13 cellular contexts compared by ENCODE assay signal in the genomic region with DNA sequence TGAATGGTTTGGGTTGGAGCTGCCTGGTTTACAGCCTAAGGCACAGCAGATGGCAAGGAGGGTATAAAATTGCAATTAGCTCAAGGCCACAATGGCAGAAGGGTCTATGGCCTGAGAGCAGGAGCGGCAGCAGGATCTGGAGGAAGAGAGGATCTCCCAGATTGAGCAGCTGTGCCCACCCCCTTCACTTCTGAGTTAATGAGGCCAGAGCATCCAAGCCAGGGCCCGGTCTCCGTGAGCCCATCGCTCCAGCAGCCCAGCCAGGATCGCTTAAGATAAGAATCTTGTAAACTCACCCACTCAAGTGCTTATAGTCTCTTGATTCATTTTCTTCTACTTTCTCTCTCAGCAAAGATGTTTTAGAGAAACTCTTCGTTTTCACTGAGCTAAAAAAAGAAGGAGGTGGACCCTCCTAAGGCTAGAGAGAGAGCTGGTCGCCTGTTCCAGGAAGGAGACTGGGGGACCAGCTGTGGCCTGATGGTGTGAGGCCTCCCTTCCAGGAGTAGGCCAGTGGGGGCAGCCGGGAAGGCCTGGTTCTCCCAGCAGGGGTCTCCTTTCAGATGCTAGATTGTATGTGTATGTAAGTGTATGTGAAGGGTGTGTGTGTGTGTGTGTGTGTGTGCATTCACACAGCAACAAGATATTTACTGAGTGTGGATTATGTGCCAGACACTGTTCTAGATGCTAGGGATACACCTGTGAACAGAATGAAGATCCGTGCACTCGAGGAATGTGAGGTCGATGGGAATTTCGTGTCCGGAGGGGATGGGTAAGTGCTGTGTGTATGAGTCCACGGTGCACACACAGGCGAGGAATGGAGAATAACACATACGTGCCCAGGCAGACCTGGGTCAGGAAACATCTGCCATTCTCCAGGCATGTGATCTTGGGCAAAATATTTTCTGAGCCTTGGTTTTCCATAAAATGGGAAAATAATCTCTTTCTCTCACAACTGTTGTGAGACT. TPM values are rescaled to one million over a fixed set of nuclear protein-coding genes. Genes with fewer than 3 reads are reported as not detected.
DNase-seq lines count a peak whose midpoint lies in the region; ATAC-seq, FAIRE-seq and TF ChIP-seq lines count a peak whose summit lies in the region.
"Had no signal": no experiment of that assay in that cellular context is flagged by ENCODE, and none has a peak within 500 bp of the region (broad histone marks: within the 10 kb centered on the region; RNA-seq: fewer than 3 reads in every experiment).

No MANE protein-coding gene starts in this region.

- no peaks in the 10 kb centered on the region for H3K36me3 ChIP-seq in IMR-90 (ENCODE audit: control insufficient read depth, insufficient read depth, low read length)
- H3K36me3 ChIP-seq in keratinocyte (ENCODE audit: control insufficient read depth in 2 of 2, extremely low read depth in 1 of 2, insufficient read depth in 2 of 2, low read length in 2 of 2): no peaks in the 10 kb centered on the region
- H3K36me3 ChIP-seq in smooth muscle cell (ENCODE audit: low read depth): no peaks in the 10 kb centered on the region
- H3K36me3 ChIP-seq in Caco-2 (ENCODE audit: control insufficient read depth, insufficient read depth, low read length): no peaks in the 10 kb centered on the region

- no peak overlapping the region for H3K4me3 Mint-ChIP-seq in progenitor cell of endocrine pancreas (ENCODE audit: low read depth)
- no peak overlapping the region for H3K4me3 Mint-ChIP-seq in Caco-2 (ENCODE audit: unreplicated experiment)
- H3K4me3 Mint-ChIP-seq: activated CD4-positive, alpha-beta memory T cell treated with anti-CD3 and anti-CD28 coated beads, Interleukin-2, amount 10 ng/mL, durations not matched to agents 7 days and 5 days; CD4-positive, alpha-beta T cell had no signal

- ATAC-seq in IMR-90 (ENCODE audit: low read depth) (no peak), HG02763 (IDR thresholded peaks at IDR 0.05; ENCODE audit: unreplicated experiment) (no peak)
- ATAC-seq: psoas muscle had no signal

- H2AK5ac ChIP-seq in IMR-90 (ENCODE audit: low read depth, low read length): 0 out of 2 replicates have a peak overlapping the region, but pooled peaks have one; percentile 7

- H3F3A ChIP-seq in smooth muscle cell (ENCODE audit: low read depth): no peaks in the 10 kb centered on the region

- TF ChIP-seq POLR2A in IMR-90 (IDR thresholded peaks at IDR 0.05; ENCODE audit: low read depth, low read length): no peak

- BruUV-seq in IMR-90 (replicated peaks; lab: Mats Ljungman, UMichigan) (no TSS peak), Caco-2 (replicated peaks; lab: Mats Ljungman, UMichigan) (no TSS peak)

- POLR2A ChIA-PET in IMR-90 (lab: Charles Lee; ENCODE audit: unreplicated experiment): no interaction called here
- POLR2A ChIA-PET in Caco-2 (lab: Charles Lee): no interaction called here

- H3K4me3 ChIP-seq in IMR-90 (ENCODE audit: insufficient read depth, low read depth, low read length) (no peak overlapping the region), keratinocyte (ENCODE audit: control insufficient read depth in 2 of 3, extremely low read depth in 1 of 3, insufficient read depth in 2 of 3, low read depth in 1 of 3, low read length in 3 of 3) (no peak overlapping the region), smooth muscle cell (no peak overlapping the region), Caco-2 (ENCODE audit: low read depth, low read length) (no peak overlapping the region)
- H3K4me3 ChIP-seq: psoas muscle had no signal

- H3K79me2 ChIP-seq in keratinocyte (ENCODE audit: control insufficient read depth, insufficient read depth, low read length) (no peaks in the 10 kb centered on the region), smooth muscle cell (ENCODE audit: low read depth) (no peaks in the 10 kb centered on the region)

- no peak overlapping the region for H4K91ac ChIP-seq in IMR-90 (ENCODE audit: insufficient read depth, low read depth, low read length)

- H3K36me3 Mint-ChIP-seq in progenitor cell of endocrine pancreas (ENCODE audit: insufficient read depth) (no peaks in the 10 kb centered on the region), Caco-2 (ENCODE audit: insufficient read depth, unreplicated experiment) (no peaks in the 10 kb centered on the region)

- no peak overlapping the region for H2AK9ac ChIP-seq in IMR-90 (replicated peaks; ENCODE audit: low read depth, low read length, poor library complexity)

- H3K9me3 ChIP-seq in IMR-90 (ENCODE audit: control insufficient read depth, insufficient read depth, low read length): no peaks in the 10 kb centered on the region
- no peaks in the 10 kb centered on the region for H3K9me3 ChIP-seq in keratinocyte (ENCODE audit: control insufficient read depth, low read depth, low read length)
- no peaks in the 10 kb centered on the region for H3K9me3 ChIP-seq in smooth muscle cell (replicated peaks; ENCODE audit: low read depth)
- no peaks in the 10 kb centered on the region for H3K9me3 ChIP-seq in Caco-2
- H3K9me3 ChIP-seq: psoas muscle had no signal

- CTCF ChIA-PET in IMR-90 (lab: Yijun Ruan, JAX): interaction anchor here (0.6 kb wide), 1 partner anchor 34 kb away, joined by 3 read pairs; no protein-coding TSS in a partner anchor
- CTCF ChIA-PET in Caco-2 (lab: Charles Lee): no interaction called here

- H4K5ac ChIP-seq in IMR-90 (ENCODE audit: low read depth, low read length): no peak overlapping the region; the same call in 1 of the 2 replicates

- DNase-seq in IMR-90 (no peak), SK-N-DZ (ENCODE audit: low spot score) (peak; percentile 77), keratinocyte (ENCODE audit: low read depth, low spot score) (peak; percentile 66), smooth muscle cell (lab: John Stamatoyannopoulos, UW; ENCODE audit: unreplicated experiment) (no peak), progenitor cell of endocrine pancreas (ENCODE audit: low spot score, unreplicated experiment) (no peak), Caco-2 (no peak)
- DNase-seq: activated CD4-positive, alpha-beta memory T cell treated with anti-CD3 and anti-CD28 coated beads, Interleukin-2, amount 10 ng/mL, durations not matched to agents 7 days and 5 days; CD4-positive, alpha-beta T cell; effector CD4-positive, alpha-beta T cell; NCI-H2081 treated with DMSO at 0.1 percent for 48 hours; psoas muscle had no signal

- no peaks in the 10 kb centered on the region for H3K79me1 ChIP-seq in IMR-90 (ENCODE audit: low read depth in 1 of 2, low read length in 2 of 2)

- peak overlapping the region; percentile 48 for H3K4ac ChIP-seq in IMR-90 (ENCODE audit: low read depth, low read length)

- H3K27me3 ChIP-seq in IMR-90 (ENCODE audit: control insufficient read depth, insufficient read depth, low read length) (peaks cover 3% of the 10 kb centered on the region), keratinocyte (ENCODE audit: control insufficient read depth, extremely low read depth, insufficient read depth, low read length) (no peaks in the 10 kb centered on the region), smooth muscle cell (ENCODE audit: low read depth) (no peaks in the 10 kb centered on the region), Caco-2 (replicated peaks; ENCODE audit: control insufficient read depth, insufficient read depth, low read length) (no peaks in the 10 kb centered on the region)

- FAIRE-seq in keratinocyte (lab: Jason Lieb, UNC): no peak
- FAIRE-seq: GM12891 had no signal

- H3K14ac ChIP-seq in IMR-90 (replicated peaks; ENCODE audit: low read depth, low read length): no peak overlapping the region

- H3K9ac ChIP-seq in IMR-90 (ENCODE audit: low read depth, low read length) (no peak overlapping the region), keratinocyte (ENCODE audit: control insufficient read depth, extremely low read depth, insufficient read depth, low read length) (no peak overlapping the region), smooth muscle cell (ENCODE audit: low read depth) (no peak overlapping the region)

- H2BK120ac ChIP-seq in IMR-90 (ENCODE audit: low read depth, low read length): peak overlapping the region; percentile 12

- H3K4me2 ChIP-seq in IMR-90 (ENCODE audit: low read depth, low read length): no peak overlapping the region
- H3K4me2 ChIP-seq in keratinocyte (ENCODE audit: control insufficient read depth, extremely low read depth, insufficient read depth, low read depth, low read length): no peak overlapping the region
- H3K4me2 ChIP-seq in smooth muscle cell: peak overlapping the region; percentile 40

- no peak overlapping the region for H4K8ac ChIP-seq in IMR-90 (ENCODE audit: low read depth in 2 of 2, low read length in 2 of 2)

- H3K27ac ChIP-seq in IMR-90 (ENCODE audit: insufficient read depth, low read length) (no peak overlapping the region; the same call in 1 of the 2 replicates), keratinocyte (ENCODE audit: control insufficient read depth, insufficient read depth, low read length) (no peak overlapping the region), smooth muscle cell (ENCODE audit: low read depth) (peak overlapping the region; percentile 41)
- H3K27ac ChIP-seq: psoas muscle had no signal

- peaks cover 7% of the 10 kb centered on the region for H3K9me1 ChIP-seq in IMR-90 (ENCODE audit: insufficient read depth, low read length)
- H3K9me1 ChIP-seq in keratinocyte (ENCODE audit: control insufficient read depth, extremely low read depth, insufficient read depth, low read length): no peaks in the 10 kb centered on the region

- in situ Hi-C loops in IMR-90 (cut with MboI; ENCODE audit: low sequenced_read_pairs): no loop called here

- no peak overlapping the region; the same call in 1 of the 2 replicates for H3K18ac ChIP-seq in IMR-90 (ENCODE audit: low read depth, low read length)

- H4K20me1 ChIP-seq in IMR-90 (ENCODE audit: insufficient read depth, low read length): peaks cover 3% of the 10 kb centered on the region; the same call in 1 of the 2 replicates
- H4K20me1 ChIP-seq in keratinocyte (ENCODE audit: control insufficient read depth, extremely low read depth, insufficient read depth, low read length): peaks cover 4% of the 10 kb centered on the region
- no peaks in the 10 kb centered on the region for H4K20me1 ChIP-seq in smooth muscle cell (ENCODE audit: low read depth)

- H3K9me3 Mint-ChIP-seq in progenitor cell of endocrine pancreas (ENCODE audit: low read depth) (no peaks in the 10 kb centered on the region), Caco-2 (ENCODE audit: unreplicated experiment) (no peaks in the 10 kb centered on the region)
- H3K9me3 Mint-ChIP-seq: activated CD4-positive, alpha-beta memory T cell treated with anti-CD3 and anti-CD28 coated beads, Interleukin-2, amount 10 ng/mL, durations not matched to agents 7 days and 5 days; CD4-positive, alpha-beta T cell had no signal

- TF ChIP-seq CTCF in IMR-90 (conservative IDR thresholded peaks at IDR 0.05; ENCODE audit: low read depth, low read length): no peak
- no peak for TF ChIP-seq CTCF in keratinocyte (optimal IDR thresholded peaks at IDR 0.05 in 1 of 3, IDR thresholded peaks at IDR 0.05 in 1 of 3, conservative IDR thresholded peaks at IDR 0.05 in 1 of 3; ENCODE audit: extremely low read depth in 1 of 3, insufficient read depth in 2 of 3, low read length in 3 of 3)
- TF ChIP-seq CTCF in smooth muscle cell (IDR thresholded peaks at IDR 0.05; ENCODE audit: borderline replicate concordance, insufficient read depth, poor library complexity, severe bottlenecking): no peak
- TF ChIP-seq CTCF in progenitor cell of endocrine pancreas (IDR thresholded peaks at IDR 0.05; ENCODE audit: unreplicated experiment): no peak
- TF ChIP-seq CTCF in Caco-2 (IDR thresholded peaks at IDR 0.05; ENCODE audit: insufficient read depth in 1 of 2, low read depth in 1 of 2, low read length in 1 of 2, severe bottlenecking in 1 of 2, unreplicated experiment in 1 of 2): peak in 1 of 2 experiments; percentile 15

- intact Hi-C loops in IMR-90 (cut with micrococcal nuclease): no loop called here
- intact Hi-C loops in Caco-2 (cut with micrococcal nuclease; ENCODE audit: unreplicated experiment): no loop called here

- no peaks in the 10 kb centered on the region for H3K4me1 Mint-ChIP-seq in progenitor cell of endocrine pancreas (ENCODE audit: low read depth)
- H3K4me1 Mint-ChIP-seq in Caco-2 (ENCODE audit: low read depth, unreplicated experiment): no peaks in the 10 kb centered on the region
- H3K4me1 Mint-ChIP-seq: activated CD4-positive, alpha-beta memory T cell treated with anti-CD3 and anti-CD28 coated beads, Interleukin-2, amount 10 ng/mL, durations not matched to agents 7 days and 5 days had no signal

- H2BK5ac ChIP-seq in IMR-90 (ENCODE audit: low read depth, low read length, poor library complexity, severe bottlenecking): no peak overlapping the region

- 80% methylated on average over 4 of the region's 16 CpGs; no CpG with 5 or more reads in 1 of the 2 experiments for WGBS in IMR-90 (ENCODE audit: extremely low coverage in 2 of 2, insufficient read length in 1 of 2), 2 experiments
- WGBS in smooth muscle cell (ENCODE audit: low lambda C conversion rate): 56% methylated on average over 16 of the region's 16 CpGs

- H3K27ac Mint-ChIP-seq in progenitor cell of endocrine pancreas (no peak overlapping the region), Caco-2 (ENCODE audit: unreplicated experiment) (no peak overlapping the region)
- H3K27ac Mint-ChIP-seq: activated CD4-positive, alpha-beta memory T cell treated with anti-CD3 and anti-CD28 coated beads, Interleukin-2, amount 10 ng/mL, durations not matched to agents 7 days and 5 days; CD4-positive, alpha-beta T cell had no signal

- H2BK15ac ChIP-seq in IMR-90 (ENCODE audit: low read depth, low read length): no peak overlapping the region

- dilution Hi-C loops in IMR-90 (cut with HindIII; ENCODE audit: low sequenced_read_pairs, unreplicated experiment): no loop called here
- dilution Hi-C loops in keratinocyte (cut with MboI; ENCODE audit: extremely low pct_ligation_motif_present, low sequenced_read_pairs): no loop called here

- H3K27me3 Mint-ChIP-seq in progenitor cell of endocrine pancreas: peaks cover 49% of the 10 kb centered on the region
- no peaks in the 10 kb centered on the region for H3K27me3 Mint-ChIP-seq in Caco-2 (ENCODE audit: insufficient read depth, unreplicated experiment)
- H3K27me3 Mint-ChIP-seq: CD4-positive, alpha-beta T cell had no signal

- H3K56ac ChIP-seq in IMR-90 (ENCODE audit: extremely low read depth, insufficient read depth, low read length): no peak overlapping the region

- H2AFZ ChIP-seq in IMR-90 (replicated peaks; ENCODE audit: low read length, poor library complexity): peak overlapping the region; percentile 8
- H2AFZ ChIP-seq in keratinocyte (ENCODE audit: control insufficient read depth, low read length): no peak overlapping the region
- peak overlapping the region; percentile 38 for H2AFZ ChIP-seq in smooth muscle cell (ENCODE audit: low read depth)

- TF ChIP-seq RAD21 in IMR-90 (IDR thresholded peaks at IDR 0.05; ENCODE audit: low read length): no peak

- peaks cover 27% of the 10 kb centered on the region for H3K4me1 ChIP-seq in IMR-90 (ENCODE audit: control insufficient read depth, insufficient read depth, low read length)
- peaks cover 3% of the 10 kb centered on the region for H3K4me1 ChIP-seq in keratinocyte (ENCODE audit: control insufficient read depth, extremely low read depth, insufficient read depth, low read length)
- H3K4me1 ChIP-seq in smooth muscle cell (ENCODE audit: low read depth): peaks cover 21% of the 10 kb centered on the region
- H3K4me1 ChIP-seq in Caco-2: no peaks in the 10 kb centered on the region

- no peak overlapping the region for H2BK20ac ChIP-seq in IMR-90 (ENCODE audit: low read depth, low read length)

- H3K23ac ChIP-seq in IMR-90 (ENCODE audit: low read depth, low read length): no peak overlapping the region

RNA-seq across cellular contexts. Expression of a gene that starts 18.6 kb away (rescaled TPM):
- 10.6 and 16.4 TPM in 2 replicates for total RNA-seq in IMR-90 (2012; rRNA removed)
- 18.3 and 19.4 TPM in 2 replicates for polyA plus RNA-seq in IMR-90 (2012; rRNA removed)
- 19.1 and 19.8 TPM in 2 replicates for polyA plus RNA-seq in IMR-90 (2012; cell fraction: cytosol; rRNA removed)
- polyA plus RNA-seq in IMR-90 (2012; cell fraction: nucleus; rRNA removed; ENCODE audit: low replicate concordance): 6.1 and 8.7 TPM in 2 replicates
- 143 and 154 TPM in 2 replicates for polyA plus RNA-seq in SK-N-DZ (2014; cell fraction: cytosol; rRNA removed)
- 65.3 and 73.3 TPM in 2 replicates for polyA plus RNA-seq in SK-N-DZ (2014; cell fraction: nucleus; rRNA removed)
- 8.4 to 11.8 TPM (median 11.4 TPM) in 3 replicates for polyA plus RNA-seq in keratinocyte
- 14.4 TPM for polyA plus RNA-seq in keratinocyte (2011; ENCODE audit: low read depth)
- 5.7 and 7.5 TPM in 2 replicates for polyA plus RNA-seq in keratinocyte (2011; cell fraction: cytosol; rRNA removed)
- polyA plus RNA-seq in keratinocyte (2011; cell fraction: nucleus; rRNA removed): 10.1 and 10.6 TPM in 2 replicates
- polyA plus RNA-seq in keratinocyte (2012; ENCODE audit: low replicate concordance): 10.9 and 13.9 TPM in 2 replicates
- polyA minus RNA-seq in keratinocyte: 1.9 to 3.1 TPM (median 3.1 TPM) in 3 replicates
- 5.2 TPM for polyA minus RNA-seq in keratinocyte (2011; cell fraction: cytosol; rRNA and poly(A)+ RNA removed)
- 2.7 and 4.3 TPM in 2 replicates for polyA minus RNA-seq in keratinocyte (2011; cell fraction: nucleus; rRNA and poly(A)+ RNA removed)
- 37.0 and 44.8 TPM in 2 replicates for total RNA-seq in smooth muscle cell
- polyA plus RNA-seq in smooth muscle cell: 52.7 and 59.8 TPM in 2 replicates
- 60.1 and 62.7 TPM in 2 replicates for total RNA-seq in progenitor cell of endocrine pancreas
- 52.2 and 59.1 TPM in 2 replicates for total RNA-seq in Caco-2 (2022)

Comparison
In these comparisons a context has a peak if more than half of its experiments do, and no peak if none do; other contexts are left out.
1. DNase-seq: peak in SK-N-DZ (single experiment) and keratinocyte (single experiment); none in IMR-90 (single experiment), smooth muscle cell (single experiment), progenitor cell of endocrine pancreas (single experiment) and Caco-2 (0 of 2).